25 cellular contexts compared by ENCODE assay signal in genomic region chr10:94097656-94098055, GRCh38.
DNase-seq lines count a peak whose midpoint lies in the region; ATAC-seq, FAIRE-seq and TF ChIP-seq lines count a peak whose summit lies in the region.
"Had no signal": no experiment of that assay in that cellular context is flagged by ENCODE, and none has a peak within 500 bp of the region (broad histone marks: within the 10 kb centered on the region; RNA-seq: fewer than 3 reads in every experiment).

No MANE protein-coding gene starts in this region.

- H4K8ac ChIP-seq in IMR-90 (ENCODE audit: low read depth in 2 of 2, low read length in 2 of 2) (no peak overlapping the region), mesenchymal stem cell (ENCODE audit: low read length) (no peak overlapping the region)

- H3K36me3 ChIP-seq in IMR-90 (ENCODE audit: control insufficient read depth, insufficient read depth, low read length): no peaks in the 10 kb centered on the region
- H3K36me3 ChIP-seq in bronchial epithelial cell (ENCODE audit: control insufficient read depth, insufficient read depth, low read length): no peaks in the 10 kb centered on the region
- H3K36me3 ChIP-seq in mesenchymal stem cell (ENCODE audit: control insufficient read depth in 1 of 2, insufficient read depth in 2 of 2, low read depth in 1 of 2, low read length in 2 of 2): no peaks in the 10 kb centered on the region
- H3K36me3 ChIP-seq in tibial nerve: no peaks in the 10 kb centered on the region
- H3K36me3 ChIP-seq: left lung had no signal

- H3K18ac ChIP-seq in IMR-90 (ENCODE audit: low read depth, low read length) (no peak overlapping the region), mesenchymal stem cell (ENCODE audit: low read depth in 1 of 2, low read length in 2 of 2) (no peak overlapping the region)

- dilution Hi-C loops in IMR-90 (cut with HindIII; ENCODE audit: low sequenced_read_pairs, unreplicated experiment): no loop called here

- peaks cover 4% of the 10 kb centered on the region; the same call in 1 of the 2 replicates for H3K9me1 ChIP-seq in IMR-90 (ENCODE audit: insufficient read depth, low read length)

- TF ChIP-seq CTCF in IMR-90 (conservative IDR thresholded peaks at IDR 0.05; ENCODE audit: low read depth, low read length) (no peak), bronchial epithelial cell (IDR thresholded peaks at IDR 0.05; ENCODE audit: insufficient read depth, low read length, severe bottlenecking) (no peak), tibial nerve (IDR thresholded peaks at IDR 0.05) (no peak)

- intact Hi-C loops in IMR-90 (cut with micrococcal nuclease): no loop called here

- H3K4ac ChIP-seq in IMR-90 (ENCODE audit: low read depth, low read length) (no peak overlapping the region), mesenchymal stem cell (ENCODE audit: low read depth in 1 of 2, low read length in 2 of 2) (no peak overlapping the region)

- H2BK20ac ChIP-seq in IMR-90 (ENCODE audit: low read depth, low read length): no peak overlapping the region

- ATAC-seq in IMR-90 (ENCODE audit: low read depth) (no peak), GM21825 (IDR thresholded peaks at IDR 0.05; ENCODE audit: unreplicated experiment) (no peak), GM18868 (IDR thresholded peaks at IDR 0.05; ENCODE audit: unreplicated experiment) (no peak)
- ATAC-seq: activated naive CD4-positive, alpha-beta T cell treated with anti-CD3 and anti-CD28 coated beads, Interleukin-2, amount 50 U/mL, for 72 hours; activated T-helper 17 cell treated with anti-CD3 and anti-CD28 coated beads, Interleukin-2, amount 50 U/mL, for 72 hours; left lung; naive thymus-derived CD4-positive, alpha-beta T cell had no signal

- H3K27ac ChIP-seq in IMR-90 (ENCODE audit: insufficient read depth, low read length): no peak overlapping the region
- H3K27ac ChIP-seq in mesenchymal stem cell (ENCODE audit: low read length, poor library complexity, severe bottlenecking): no peak overlapping the region
- no peak overlapping the region for H3K27ac ChIP-seq in tibial nerve
- H3K27ac ChIP-seq: hepatocyte, KMS-11, left lung, skin epidermis had no signal

- BruUV-seq in IMR-90 (replicated peaks; lab: Mats Ljungman, UMichigan): no TSS peak

- H4K91ac ChIP-seq in IMR-90 (ENCODE audit: insufficient read depth, low read depth, low read length) (no peak overlapping the region), mesenchymal stem cell (ENCODE audit: low read length) (no peak overlapping the region)

- TF ChIP-seq RAD21 in IMR-90 (IDR thresholded peaks at IDR 0.05; ENCODE audit: low read length): no peak

- no peak overlapping the region for H2BK12ac ChIP-seq in mesenchymal stem cell (ENCODE audit: low read length in 2 of 2)

- H2BK5ac ChIP-seq in IMR-90 (ENCODE audit: low read depth, low read length, poor library complexity, severe bottlenecking) (no peak overlapping the region), mesenchymal stem cell (ENCODE audit: low read depth, low read length, poor library complexity, severe bottlenecking) (no peak overlapping the region)

- TF ChIP-seq POLR2A in IMR-90 (IDR thresholded peaks at IDR 0.05; ENCODE audit: low read depth, low read length) (no peak), tibial nerve (IDR thresholded peaks at IDR 0.05) (no peak)

- no peak for TF ChIP-seq EP300 in tibial nerve (IDR thresholded peaks at IDR 0.05)

- no peak overlapping the region for H2BK15ac ChIP-seq in IMR-90 (ENCODE audit: low read depth, low read length)
- H2BK15ac ChIP-seq in mesenchymal stem cell (ENCODE audit: low read depth, poor library complexity, severe bottlenecking): no peak overlapping the region

- no peak overlapping the region for H3K56ac ChIP-seq in IMR-90 (ENCODE audit: extremely low read depth, insufficient read depth, low read length)

- H4K5ac ChIP-seq in IMR-90 (ENCODE audit: low read depth, low read length): no peak overlapping the region

- DNase-seq in EH (ENCODE audit: low read depth) (peak; percentile 62), IMR-90 (peak; percentile 23), bronchial epithelial cell (ENCODE audit: low read depth) (peak; percentile 37), mesenchymal stem cell (peak; percentile 24), tibial nerve (ENCODE audit: low spot score in 2 of 2) (no peak)
- DNase-seq: activated CD4-positive, alpha-beta memory T cell treated with anti-CD3 and anti-CD28 coated beads for 36 hours; activated CD8-positive, alpha-beta memory T cell treated with anti-CD3 and anti-CD28 coated beads, Interleukin-2, amount 50 U/mL, for 48 hours; anterior cingulate cortex; left lung; naive thymus-derived CD4-positive, alpha-beta T cell; NCI-H1048; NCI-H1930; NCI-H2227 treated with DMSO at 0.1 percent for 48 hours; occipital lobe; stimulated activated CD4-positive, alpha-beta T cell treated with anti-CD3 and anti-CD28 coated beads, Interleukin-1b, Interleukin-23, amount 100 ng/mL, for 48 hours; substantia nigra; SW 1271 had no signal

- H2BK120ac ChIP-seq in IMR-90 (ENCODE audit: low read depth, low read length) (no peak overlapping the region), mesenchymal stem cell (ENCODE audit: low read depth, low read length) (no peak overlapping the region)

- H3K4me2 ChIP-seq in IMR-90 (ENCODE audit: low read depth, low read length): no peak overlapping the region
- no peak overlapping the region for H3K4me2 ChIP-seq in mesenchymal stem cell (ENCODE audit: low read length, poor library complexity, severe bottlenecking)
- H3K4me2 ChIP-seq: hepatocyte, KMS-11 had no signal

- no peak overlapping the region for H3K23ac ChIP-seq in IMR-90 (ENCODE audit: low read depth, low read length)
- no peak overlapping the region for H3K23ac ChIP-seq in mesenchymal stem cell (ENCODE audit: low read length in 2 of 2)

- H4K20me1 ChIP-seq in IMR-90 (ENCODE audit: insufficient read depth, low read length): no peaks in the 10 kb centered on the region

- no CpG with 5 or more reads among the region's 2 CpGs for WGBS in IMR-90 (ENCODE audit: extremely low coverage in 2 of 2, insufficient read length in 1 of 2), 2 experiments
- 62% methylated on average over 2 of the region's 2 CpGs for WGBS in mesenchymal stem cell
- 71 to 92% methylated on average over 2 of the region's 2 CpGs for WGBS in tibial nerve, 2 donors

- H3K27me3 ChIP-seq in IMR-90 (ENCODE audit: control insufficient read depth, insufficient read depth, low read length) (0 out of 2 replicates have a peak, but pooled peaks cover 2% of the 10 kb centered on the region), bronchial epithelial cell (ENCODE audit: control insufficient read depth, insufficient read depth, low read length) (no peaks in the 10 kb centered on the region), mesenchymal stem cell (ENCODE audit: control insufficient read depth in 1 of 2, insufficient read depth in 1 of 2, low read length in 2 of 2) (peaks cover 0 to 6% of the 10 kb centered on the region in 2 experiments), tibial nerve (no peaks in the 10 kb centered on the region)
- H3K27me3 ChIP-seq: hepatocyte, left lung had no signal

- POLR2A ChIA-PET in IMR-90 (lab: Charles Lee; ENCODE audit: unreplicated experiment): no interaction called here

- H2AK9ac ChIP-seq in IMR-90 (replicated peaks; ENCODE audit: low read depth, low read length, poor library complexity): no peak overlapping the region

- CTCF ChIA-PET in IMR-90 (lab: Yijun Ruan, JAX): no interaction called here

- H2AFZ ChIP-seq in IMR-90 (replicated peaks; ENCODE audit: low read length, poor library complexity) (no peak overlapping the region), mesenchymal stem cell (ENCODE audit: low read depth, low read length) (no peak overlapping the region)
- H2AFZ ChIP-seq: hepatocyte had no signal

- no peaks in the 10 kb centered on the region for H3K9me3 ChIP-seq in IMR-90 (ENCODE audit: control insufficient read depth, insufficient read depth, low read length)
- H3K9me3 ChIP-seq in mesenchymal stem cell (ENCODE audit: control insufficient read depth, low read length): no peaks in the 10 kb centered on the region
- H3K9me3 ChIP-seq in tibial nerve: no peaks in the 10 kb centered on the region
- H3K9me3 ChIP-seq: left lung had no signal

- H3K9ac ChIP-seq in IMR-90 (ENCODE audit: low read depth, low read length): no peak overlapping the region
- H3K9ac ChIP-seq in mesenchymal stem cell (ENCODE audit: low read length): no peak overlapping the region
- H3K9ac ChIP-seq: KMS-11 had no signal

- H3K4me3 ChIP-seq in IMR-90 (ENCODE audit: insufficient read depth, low read depth, low read length): no peak overlapping the region
- no peak overlapping the region for H3K4me3 ChIP-seq in bronchial epithelial cell (ENCODE audit: low read depth, low read length)
- H3K4me3 ChIP-seq in mesenchymal stem cell (ENCODE audit: insufficient read depth in 1 of 2, low read depth in 1 of 2, low read length in 2 of 2): no peak overlapping the region
- no peak overlapping the region for H3K4me3 ChIP-seq in tibial nerve
- H3K4me3 ChIP-seq: hepatocyte, left lung, skin epidermis had no signal

- no peak for FAIRE-seq in bronchial epithelial cell (lab: Jason Lieb, UNC)
- FAIRE-seq: urothelium cell line had no signal

- in situ Hi-C loops in IMR-90 (cut with MboI; ENCODE audit: low sequenced_read_pairs): no loop called here

- H3K4me1 ChIP-seq in IMR-90 (ENCODE audit: control insufficient read depth, insufficient read depth, low read length) (peaks cover 7% of the 10 kb centered on the region; the same call in 1 of the 2 replicates), mesenchymal stem cell (ENCODE audit: control insufficient read depth, insufficient read depth, low read depth, low read length) (peaks cover 7% of the 10 kb centered on the region), tibial nerve (peaks cover 0 to 20% (median under 1%) of the 10 kb centered on the region in 4 donors)
- H3K4me1 ChIP-seq: left lung had no signal

- H2AK5ac ChIP-seq in IMR-90 (ENCODE audit: low read depth, low read length): no peak overlapping the region
- H2AK5ac ChIP-seq in mesenchymal stem cell (ENCODE audit: low read length, severe bottlenecking): no peak overlapping the region

- no peaks in the 10 kb centered on the region for H3K79me1 ChIP-seq in IMR-90 (ENCODE audit: low read depth in 1 of 2, low read length in 2 of 2)
- H3K79me1 ChIP-seq in mesenchymal stem cell (replicated peaks; ENCODE audit: low read length, poor library complexity, severe bottlenecking): peaks cover 2% of the 10 kb centered on the region

- H3K14ac ChIP-seq in IMR-90 (replicated peaks; ENCODE audit: low read depth, low read length) (0 out of 2 replicates have a peak overlapping the region, but pooled peaks have one; percentile 23), mesenchymal stem cell (ENCODE audit: low read length in 2 of 2) (no peak overlapping the region)

TF ChIP-seq in IMR-90, 13 proteins besides CTCF, POLR2A, EP300 and RAD21 (continues in another document):
- no peak for TF ChIP-seq CEBPB (IDR thresholded peaks at IDR 0.05; ENCODE audit: low read depth, low read length)
- no peak for TF ChIP-seq MAFK (IDR thresholded peaks at IDR 0.05; ENCODE audit: low read depth, low read length)
- no peak for TF ChIP-seq MXI1 (IDR thresholded peaks at IDR 0.05; ENCODE audit: borderline replicate concordance, low read depth, low read length)
- TF ChIP-seq NFE2L2 (IDR thresholded peaks at IDR 0.05; ENCODE audit: low read depth, low read length): no peak
- no peak for TF ChIP-seq MAZ (IDR thresholded peaks at IDR 0.05; ENCODE audit: borderline replicate concordance, low read depth, low read length)
- no peak for TF ChIP-seq CHD1 (IDR thresholded peaks at IDR 0.05; ENCODE audit: low read depth, low read length)

Comparison
In these comparisons a context has a peak if more than half of its experiments do, and no peak if none do; other contexts are left out.
1. DNase-seq: peak in EH (single experiment), IMR-90 (single experiment), bronchial epithelial cell (single experiment) and mesenchymal stem cell (single experiment); none in tibial nerve (0 of 2).